18 cellular contexts compared by ENCODE assay signal in the genomic region with DNA sequence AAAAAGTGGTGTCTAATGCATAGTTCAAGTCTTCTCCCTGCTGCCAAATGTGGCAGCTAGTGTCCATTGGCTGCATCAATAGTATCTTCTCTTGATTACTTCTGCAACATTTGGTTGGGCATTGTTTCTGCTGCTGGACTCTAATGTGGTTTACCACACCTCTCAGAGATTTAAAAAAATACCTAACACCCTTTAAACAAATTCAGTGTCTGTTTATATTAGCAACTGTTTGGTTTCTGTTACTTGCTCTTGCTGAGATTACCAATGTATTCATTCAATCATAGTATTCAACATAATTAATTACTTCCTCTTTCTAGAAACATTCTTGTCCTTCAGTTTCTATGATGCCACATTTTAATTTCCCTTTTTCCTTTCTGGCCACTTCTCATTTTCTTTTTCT.
"Had no signal": no experiment of that assay in that cellular context is flagged by ENCODE, and none has a peak within 500 bp of the region (broad histone marks: within the 10 kb centered on the region; RNA-seq: fewer than 3 reads in every experiment).

No MANE protein-coding gene starts in this region.

- H3K27ac ChIP-seq: coronary artery, foreskin keratinocyte, neutrophil, right atrium auricular region had no signal

- FAIRE-seq: endothelial cell of umbilical vein, small intestine had no signal

- H3K36me3 ChIP-seq: neutrophil, right atrium auricular region had no signal

- DNase-seq: effector CD4-positive, alpha-beta T cell; endodermal cell; erythroblast; foreskin keratinocyte; left colon; left ventricle myocardium superior; mesendoderm; naive thymus-derived CD4-positive, alpha-beta T cell; posterior cingulate gyrus; small intestine; stimulated activated CD4-positive, alpha-beta T cell treated with anti-CD3 and anti-CD28 coated beads, Interleukin-12 subunit alpha, Interleukin-12 subunit beta, amount 100 ng/mL, for 4 hours; stimulated activated naive CD4-positive, alpha-beta T cell treated with Interleukin-2 at 50 U/mL for 16 hours; trophoblast cell had no signal

- H3K4me1 ChIP-seq: foreskin keratinocyte, right atrium auricular region had no signal

- H3K9me3 ChIP-seq: neutrophil, right atrium auricular region had no signal

- H3K4me3 ChIP-seq: coronary artery, lung, right atrium auricular region had no signal

- H3K27me3 ChIP-seq: foreskin keratinocyte, neutrophil, right atrium auricular region had no signal

- ATAC-seq: foreskin keratinocyte; left colon; left ventricle myocardium superior; naive thymus-derived CD4-positive, alpha-beta T cell had no signal
